ENCODE assay signal across 6 cellular contexts in genomic region chr21:29074007-29074376, GRCh38.
A peak's percentile ranks its signal among the peaks of the same experiment; 100 is the strongest.
DNase-seq lines count a peak whose midpoint lies in the region; ATAC-seq and TF ChIP-seq lines count a peak whose summit lies in the region.

No MANE protein-coding gene starts in this region.

- peak overlapping the region; percentile 60 for H3K27ac ChIP-seq in RWPE2 (ENCODE audit: poor library complexity, severe bottlenecking)

- no peaks in the 10 kb centered on the region for H3K27me3 ChIP-seq in RWPE2 (ENCODE audit: insufficient read depth, poor library complexity, severe bottlenecking)

- peaks cover 45% of the 10 kb centered on the region for H3K4me1 Mint-ChIP-seq in T-helper 1 cell treated with Interleukin-12 subunit alpha and Interleukin-12 subunit beta and Interleukin-4 antibody, amounts not matched to agents 30 μg/mL and 1 μg/mL, for 36 hours (ENCODE audit: low read depth)

- peaks cover 21% of the 10 kb centered on the region for H3K36me3 Mint-ChIP-seq in T-helper 1 cell treated with Interleukin-12 subunit alpha and Interleukin-12 subunit beta and Interleukin-4 antibody, amounts not matched to agents 30 μg/mL and 1 μg/mL, for 36 hours (ENCODE audit: low read depth)

- H3K4me1 ChIP-seq in RWPE2 (ENCODE audit: insufficient read depth, poor library complexity, severe bottlenecking), result peaks cover 33% of the 10 kb centered on the region

- H3K27ac Mint-ChIP-seq in T-helper 1 cell treated with Interleukin-12 subunit alpha and Interleukin-12 subunit beta and Interleukin-4 antibody, amounts not matched to agents 30 μg/mL and 1 μg/mL, for 36 hours, result peak overlapping the region; percentile 98

- ATAC-seq in RWPE2 (ENCODE audit: low read depth), result peak; percentile 10; the same call in 2 of the 3 replicates

- in situ Hi-C loops in GM13977 (cut with MboI; ENCODE audit: low pct_unique_long_range_greater_than_20kb, low sequenced_read_pairs, unreplicated experiment), result no loop called here

- peak overlapping the region; percentile 98 for H3K4me3 Mint-ChIP-seq in T-helper 1 cell treated with Interleukin-12 subunit alpha and Interleukin-12 subunit beta and Interleukin-4 antibody, amounts not matched to agents 30 μg/mL and 1 μg/mL, for 36 hours

- no peak for DNase-seq in T-helper 1 cell
- no peak for DNase-seq in RWPE2 (ENCODE audit: low spot score)
- peak; percentile 17 for DNase-seq in iPS-NIHi11 (ENCODE audit: low spot score)
- DNase-seq in GM13977 (ENCODE audit: low spot score), result no peak
- DNase-seq in activated CD4-positive, alpha-beta T cell treated with anti-CD3 and anti-CD28 coated beads, Interleukin-2, amount 50 U/mL, for 48 hours, result no peak

- H3K9me3 Mint-ChIP-seq in T-helper 1 cell treated with Interleukin-12 subunit alpha and Interleukin-12 subunit beta and Interleukin-4 antibody, amounts not matched to agents 30 μg/mL and 1 μg/mL, for 36 hours, result peaks cover 4% of the 10 kb centered on the region

- H3K9me3 ChIP-seq in RWPE2 (ENCODE audit: severe bottlenecking), result no peaks in the 10 kb centered on the region

- TF ChIP-seq CTCF in RWPE2 (IDR thresholded peaks at IDR 0.05; ENCODE audit: poor library complexity, severe bottlenecking) (no peak), GM13977 (IDR thresholded peaks at IDR 0.05; ENCODE audit: extremely low read depth, insufficient read depth, missing control alignments) (no peak)

- peaks cover 29% of the 10 kb centered on the region for H3K36me3 ChIP-seq in RWPE2 (ENCODE audit: low read depth)

- peak overlapping the region; percentile 93 for H3K4me3 ChIP-seq in RWPE2 (ENCODE audit: severe bottlenecking)

- H3K27me3 Mint-ChIP-seq in T-helper 1 cell treated with Interleukin-12 subunit alpha and Interleukin-12 subunit beta and Interleukin-4 antibody, amounts not matched to agents 30 μg/mL and 1 μg/mL, for 36 hours (ENCODE audit: low read depth), result no peaks in the 10 kb centered on the region
